8 cellular contexts compared by ENCODE assay signal in genomic region chr3:64143399-64144130, GRCh38.
DNase-seq lines count a peak whose midpoint lies in the region; ATAC-seq and TF ChIP-seq lines count a peak whose summit lies in the region.

No MANE protein-coding gene starts in this region.

- H3K27ac Mint-ChIP-seq in CD4-positive, alpha-beta T cell, result no peak overlapping the region

- H3K4me3 ChIP-seq in BJ (ENCODE audit: low read depth, low read length) (no peak overlapping the region), astrocyte of the spinal cord (ENCODE audit: low read depth, low read length) (no peak overlapping the region), left lung (no peak overlapping the region)

- DNase-seq in BJ (ENCODE audit: low read depth) (peak; percentile 44), NCI-H1694 (lab: John Stamatoyannopoulos, UW) (peak; percentile 10), astrocyte of the spinal cord (ENCODE audit: low read depth, low spot score) (peak; percentile 67), left lung (no peak), germinal center (ENCODE audit: low spot score) (no peak)
- DNase-seq in CD4-positive, alpha-beta T cell, result no peak

- H3K4me1 Mint-ChIP-seq in CD4-positive, alpha-beta T cell (ENCODE audit: low read depth), result no peaks in the 10 kb centered on the region

- CTCF ChIA-PET in BJ (lab: Yijun Ruan, JAX), result no interaction called here
- CTCF ChIA-PET in CD4-positive, alpha-beta T cell (lab: Charles Lee), result interaction anchor here (0.6 kb wide), 1 partner anchor 306 kb away, joined by 3 read pairs; no protein-coding TSS in a partner anchor

- H3K36me3 ChIP-seq in BJ (ENCODE audit: control insufficient read depth, insufficient read depth, low read length), result peaks cover 8% of the 10 kb centered on the region
- H3K36me3 ChIP-seq in left lung, result peaks cover 0 to 19% of the 10 kb centered on the region in 2 donors

- no peak overlapping the region for H3K4me3 Mint-ChIP-seq in CD4-positive, alpha-beta T cell

- no peaks in the 10 kb centered on the region for H3K36me3 Mint-ChIP-seq in CD4-positive, alpha-beta T cell (ENCODE audit: low read depth)

- peaks cover 9% of the 10 kb centered on the region for H3K27me3 Mint-ChIP-seq in CD4-positive, alpha-beta T cell

- H3K27ac ChIP-seq in left lung, result no peak overlapping the region
- no peak overlapping the region for H3K27ac ChIP-seq in CD4-positive, alpha-beta T cell (ENCODE audit: low read depth, low read length)

- TF ChIP-seq CTCF in BJ (IDR thresholded peaks at IDR 0.05; ENCODE audit: insufficient read depth, low read depth, low read length), result no peak
- TF ChIP-seq CTCF in astrocyte of the spinal cord (IDR thresholded peaks at IDR 0.05; ENCODE audit: low read depth, low read length), result no peak
- TF ChIP-seq CTCF in left lung (IDR thresholded peaks at IDR 0.05), result no peak
- TF ChIP-seq CTCF in CD4-positive, alpha-beta T cell (IDR thresholded peaks at IDR 0.05), result no peak

- H3K4me1 ChIP-seq in left lung, result peaks cover 0 to 5% of the 10 kb centered on the region in 2 donors

- H3K9me3 ChIP-seq in left lung, result no peaks in the 10 kb centered on the region
- no peaks in the 10 kb centered on the region for H3K9me3 ChIP-seq in CD4-positive, alpha-beta T cell (ENCODE audit: control insufficient read depth, low read length)

- intact Hi-C loops in left lung (cut with DNase I), result no loop called here
- intact Hi-C loops in CD4-positive, alpha-beta T cell (cut with DNase I, micrococcal nuclease), result no loop called here

- POLR2A ChIA-PET in BJ (lab: Charles Lee), result no interaction called here
- POLR2A ChIA-PET in CD4-positive, alpha-beta T cell (lab: Charles Lee), result no interaction called here

- peak; percentile 47 for ATAC-seq in left lung
- ATAC-seq in HG02970 (IDR thresholded peaks at IDR 0.05; ENCODE audit: low FRiP score, unreplicated experiment), result no peak
- no peak for ATAC-seq in CD4-positive, alpha-beta T cell (ENCODE audit: poor library complexity)
- no peak for ATAC-seq in HG03432 (IDR thresholded peaks at IDR 0.05; ENCODE audit: unreplicated experiment)

- in situ Hi-C loops in astrocyte of the spinal cord (cut with HindIII; ENCODE audit: low sequenced_read_pairs), result no loop called here

- H3K27me3 ChIP-seq in BJ (ENCODE audit: control insufficient read depth, insufficient read depth, low read length) (no peaks in the 10 kb centered on the region), left lung (no peaks in the 10 kb centered on the region)
- no peaks in the 10 kb centered on the region for H3K27me3 ChIP-seq in CD4-positive, alpha-beta T cell (ENCODE audit: control insufficient read depth, insufficient read depth, low read length)

- H3K9me3 Mint-ChIP-seq in CD4-positive, alpha-beta T cell, result no peaks in the 10 kb centered on the region

Comparison
In these comparisons a context has a peak if more than half of its experiments do, and no peak if none do; other contexts are left out.
1. DNase-seq: peak in BJ (single experiment), NCI-H1694 (single experiment) and astrocyte of the spinal cord (single experiment); none in left lung (0 of 2), CD4-positive, alpha-beta T cell (0 of 10) and germinal center (single experiment).